28 cellular contexts compared by ENCODE assay signal in genomic region chr13:107563099-107563925, GRCh38.
A peak's percentile ranks its signal among the peaks of the same experiment; 100 is the strongest.
DNase-seq lines count a peak whose midpoint lies in the region; ATAC-seq lines count a peak whose summit lies in the region.
"Had no signal": no experiment of that assay in that cellular context is flagged by ENCODE, and none has a peak within 500 bp of the region (broad histone marks: within the 10 kb centered on the region; RNA-seq: fewer than 3 reads in every experiment).

No MANE protein-coding gene starts in this region.

- no peak for ATAC-seq in HG02870 (IDR thresholded peaks at IDR 0.05; ENCODE audit: unreplicated experiment)
- ATAC-seq: gastrocnemius medialis; natural killer cell; stimulated activated memory B cell treated with anti-CD40 and anti-IgM and Interleukin-4, amounts not matched to agents 10 μg/mL and 1 μg/mL and 100 μg/mL, for 72 hours had no signal

- DNase-seq in NCI-H69 (lab: John Stamatoyannopoulos, UW) = peak; percentile 29
- peak; percentile 56 for DNase-seq in ecto neural progenitor cell (ENCODE audit: low spot score)
- DNase-seq in lung microvascular endothelial cell (ENCODE audit: low read depth in 2 of 2) = peak; percentile 11 to 26
- DNase-seq in retina = peak; percentile 42
- DNase-seq in NCI-H345 treated with DMSO at 0.1 percent for 48 hours (lab: John Stamatoyannopoulos, UW; ENCODE audit: unreplicated experiment) = no peak
- no peak for DNase-seq in Ammon's horn (ENCODE audit: low spot score)
- DNase-seq in NCI-H524 (lab: John Stamatoyannopoulos, UW) = no peak
- DNase-seq: activated CD4-positive, alpha-beta T cell treated with anti-CD3 and anti-CD28 coated beads, Interleukin-2, amount 50 U/mL, for 48 hours; activated naive CD4-positive, alpha-beta T cell treated with Interleukin-2 at 50 U/mL for 16 hours; adrenal gland; brain microvascular endothelial cell; colonic mucosa; gastrocnemius medialis; GF-D8; GM23248; immature natural killer cell; natural killer cell; NCI-H1092 treated with DMSO at 0.1 percent for 48 hours; NCI-H187 treated with DMSO at 0.1 percent for 48 hours; NCI-H526 treated with DMSO at 0.1 percent for 48 hours; posterior cingulate gyrus; sigmoid colon; SJCRH30; stimulated activated CD4-positive, alpha-beta T cell treated with anti-CD3 and anti-CD28 coated beads, Interleukin-4, amount 100 ng/mL, for 24 hours; T-helper 1 cell; testis had no signal

Comparison
In these comparisons a context has a peak if more than half of its experiments do, and no peak if none do; other contexts are left out.
1. DNase-seq: peak in NCI-H69 (single experiment), ecto neural progenitor cell (single experiment), lung microvascular endothelial cell (2 of 2) and retina (single experiment); none in NCI-H345 treated with DMSO at 0.1 percent for 48 hours (single experiment), Ammon's horn (single experiment) and NCI-H524 (0 of 2).